ENCODE assay signal across 1 cellular context in genomic region chr6:166934174-166934573, GRCh38.
A peak's percentile ranks its signal among the peaks of the same experiment; 100 is the strongest.
TF ChIP-seq lines count a peak whose summit lies in the region.

No MANE protein-coding gene starts in this region.

TF ChIP-seq in K562, 482 proteins besides CTCF, POLR2A, EP300 and RAD21:
- TF ChIP-seq ZC3H8 (IDR thresholded peaks at IDR 0.05) (no peak), TEAD4 (IDR thresholded peaks at IDR 0.05; ENCODE audit: low read length) (no peak), TEAD4 (CRISPR knock-in tag; IDR thresholded peaks at IDR 0.05; ENCODE audit: borderline replicate concordance) (0 out of 2 replicates have a peak, but pooled peaks have one; percentile 19), TAF9B (IDR thresholded peaks at IDR 0.05; ENCODE audit: partially characterized antibody) (no peak), CBX3 (IDR thresholded peaks at IDR 0.05; ENCODE audit: borderline replicate concordance in 1 of 2, low read length in 2 of 2) (no peak), TFAP4 (CRISPR knock-in tag; IDR thresholded peaks at IDR 0.05; ENCODE audit: borderline replicate concordance) (no peak), MTA1 (IDR thresholded peaks at IDR 0.05; ENCODE audit: borderline replicate concordance) (no peak), ETS1 (conservative IDR thresholded peaks at IDR 0.05; ENCODE audit: control insufficient read depth, low read depth, low read length) (no peak), JUN (IDR thresholded peaks at IDR 0.05; ENCODE audit: borderline replicate concordance, low read depth, low read length) (no peak), JUN (CRISPR knock-in tag; IDR thresholded peaks at IDR 0.05; ENCODE audit: borderline replicate concordance) (0 out of 2 replicates have a peak, but pooled peaks have one; percentile 38), CEBPG (CRISPR knock-in tag; IDR thresholded peaks at IDR 0.05) (0 out of 2 replicates have a peak, but pooled peaks have one; percentile 23), CEBPG (tag; conservative IDR thresholded peaks at IDR 0.05 in 1 of 2, IDR thresholded peaks at IDR 0.05 in 1 of 2) (no peak), CGGBP1 (CRISPR knock-in tag; IDR thresholded peaks at IDR 0.05) (no peak), ETS2 (tag; IDR thresholded peaks at IDR 0.05; ENCODE audit: borderline replicate concordance, poor library complexity, severe bottlenecking) (no peak)
TF ChIP-seq in K562: peak in this region for 3.
